ENCODE assay signal across 21 cellular contexts in the genomic region with DNA sequence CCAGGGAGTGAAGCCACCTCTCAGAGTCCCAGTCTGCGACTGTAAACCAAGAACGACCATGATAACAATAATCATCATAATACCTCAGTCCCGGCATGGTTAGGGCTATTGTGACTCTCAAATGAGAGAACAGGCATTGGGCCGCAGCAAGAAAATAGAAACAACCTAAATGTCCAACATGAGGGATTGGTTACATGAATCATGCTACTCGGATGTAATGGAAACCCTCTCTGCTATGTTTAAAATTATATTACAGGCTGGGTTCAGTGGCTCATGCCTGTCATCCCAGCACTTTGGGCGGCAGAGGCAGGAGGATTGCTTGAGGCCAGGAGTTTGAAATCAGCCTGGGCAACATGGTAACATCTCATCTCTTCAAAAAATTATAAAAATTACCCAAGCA. TPM values are rescaled to one million over a fixed set of nuclear protein-coding genes. Genes with fewer than 3 reads are reported as not detected.
DNase-seq lines count a peak whose midpoint lies in the region; ATAC-seq and TF ChIP-seq lines count a peak whose summit lies in the region.
"Had no signal": no experiment of that assay in that cellular context is flagged by ENCODE, and none has a peak within 500 bp of the region (broad histone marks: within the 10 kb centered on the region; RNA-seq: fewer than 3 reads in every experiment).

No MANE protein-coding gene starts in this region.

- H3K9me3 Mint-ChIP-seq in stimulated activated effector memory CD8-positive, alpha-beta T cell treated with anti-CD3 and anti-CD28 coated beads, Interleukin-12 subunit alpha, Interleukin-12 subunit beta, amount 100 ng/mL, for 72 hours: no peaks in the 10 kb centered on the region
- H3K9me3 Mint-ChIP-seq: CD4-positive, alpha-beta memory T cell had no signal

- H3K27me3 ChIP-seq in adipocyte (replicated peaks; ENCODE audit: control insufficient read depth, insufficient read depth, low read length): peaks cover 6% of the 10 kb centered on the region
- no peaks in the 10 kb centered on the region for H3K27me3 ChIP-seq in psoas muscle (ENCODE audit: insufficient read depth in 3 of 3, low read length in 2 of 3)

- no peak overlapping the region for H3K4me3 Mint-ChIP-seq in stimulated activated effector memory CD8-positive, alpha-beta T cell treated with anti-CD3 and anti-CD28 coated beads, Interleukin-12 subunit alpha, Interleukin-12 subunit beta, amount 100 ng/mL, for 72 hours
- H3K4me3 Mint-ChIP-seq: CD4-positive, alpha-beta memory T cell had no signal

- ATAC-seq in psoas muscle: peak in 3 of 4 donors; percentile 34 to 75 (median 50)
- no peak for ATAC-seq in stimulated activated effector memory CD8-positive, alpha-beta T cell treated with anti-CD3 and anti-CD28 coated beads, Interleukin-12 subunit alpha, Interleukin-12 subunit beta, amount 100 ng/mL, for 72 hours

- H3K36me3 Mint-ChIP-seq in stimulated activated effector memory CD8-positive, alpha-beta T cell treated with anti-CD3 and anti-CD28 coated beads, Interleukin-12 subunit alpha, Interleukin-12 subunit beta, amount 100 ng/mL, for 72 hours: no peaks in the 10 kb centered on the region
- H3K36me3 Mint-ChIP-seq: CD4-positive, alpha-beta memory T cell had no signal

- no peak overlapping the region for H3K4me3 ChIP-seq in adipocyte (ENCODE audit: low read length)
- no peak overlapping the region for H3K4me3 ChIP-seq in psoas muscle

- peak overlapping the region; percentile 26 for H3K27ac Mint-ChIP-seq in stimulated activated effector memory CD8-positive, alpha-beta T cell treated with anti-CD3 and anti-CD28 coated beads, Interleukin-12 subunit alpha, Interleukin-12 subunit beta, amount 100 ng/mL, for 72 hours
- H3K27ac Mint-ChIP-seq: CD4-positive, alpha-beta memory T cell had no signal

- H3K4me1 ChIP-seq in adipocyte (ENCODE audit: control insufficient read depth, insufficient read depth, low read length): peaks cover 3% of the 10 kb centered on the region
- H3K4me1 ChIP-seq in psoas muscle: no peaks in the 10 kb centered on the region

- H3K36me3 ChIP-seq in adipocyte (ENCODE audit: control insufficient read depth, insufficient read depth, low read length, severe bottlenecking): no peaks in the 10 kb centered on the region
- H3K36me3 ChIP-seq in psoas muscle (ENCODE audit: insufficient read depth in 1 of 2, low read depth in 1 of 2): no peaks in the 10 kb centered on the region

- DNase-seq in adipocyte (ENCODE audit: low read depth) (peak; percentile 55), fibroblast of gingiva (ENCODE audit: low read depth) (peak; percentile 67), psoas muscle (no peak), NCI-H1048 (lab: John Stamatoyannopoulos, UW) (no peak), NCI-H146 (lab: John Stamatoyannopoulos, UW) (no peak), NOMO-1 treated with DMSO at 0.1 percent for 48 hours (lab: John Stamatoyannopoulos, UW; ENCODE audit: unreplicated experiment) (no peak), MV-4-11 (lab: John Stamatoyannopoulos, UW) (no peak)
- DNase-seq in stimulated activated effector memory CD8-positive, alpha-beta T cell treated with anti-CD3 and anti-CD28 coated beads, Interleukin-12 subunit alpha, Interleukin-12 subunit beta, amount 100 ng/mL, for 72 hours (ENCODE audit: low spot score in 2 of 2): no peak
- DNase-seq: C1 segment of cervical spinal cord; Calu3; CD4-positive, alpha-beta memory T cell; COR-L47; DMS53; DMS79 treated with DMSO at 0.1 percent for 48 hours; H7; HCEC 1CT had no signal

- no peak for TF ChIP-seq CTCF in psoas muscle (IDR thresholded peaks at IDR 0.05)

- no peak overlapping the region for H3K27ac ChIP-seq in psoas muscle

- no peaks in the 10 kb centered on the region for H3K9me3 ChIP-seq in adipocyte (ENCODE audit: control insufficient read depth, low read length)
- H3K9me3 ChIP-seq in psoas muscle: no peaks in the 10 kb centered on the region

- H3K4me1 Mint-ChIP-seq in stimulated activated effector memory CD8-positive, alpha-beta T cell treated with anti-CD3 and anti-CD28 coated beads, Interleukin-12 subunit alpha, Interleukin-12 subunit beta, amount 100 ng/mL, for 72 hours: no peaks in the 10 kb centered on the region
- H3K4me1 Mint-ChIP-seq: CD4-positive, alpha-beta memory T cell had no signal

- H3K9ac ChIP-seq in adipocyte (ENCODE audit: low read length): no peak overlapping the region

- intact Hi-C loops in psoas muscle (cut with DNase I): loop anchor here in 1 of 2 donors (10.0 kb wide), 1 partner anchor 684 kb away; no protein-coding TSS in a partner anchor

- 43 to 57% (median 53%) methylated on average over 6 of the region's 6 CpGs for WGBS in psoas muscle, 3 donors

RNA-seq across cellular contexts. Expression of a gene that starts 2.8 kb away (rescaled TPM):
- under 1 TPM in 1 of 4 donors, not detected in 3; 0.13 TPM for total RNA-seq in psoas muscle
- under 1 TPM in 1 of 3 donors, not detected in 2; 0.03 TPM for polyA plus RNA-seq in psoas muscle
- total RNA-seq: A172; A673; Calu3; CD4-positive, alpha-beta memory T cell; Daoy; H1 had no signal
- polyA plus RNA-seq: BJ; CD4-positive, alpha-beta memory T cell had no signal

RNA-seq across cellular contexts. Expression of a gene that starts 21.2 kb away (rescaled TPM):
- under 1 TPM in 2 of 4 donors, not detected in 2; 0.04 to 0.09 TPM for total RNA-seq in psoas muscle
- polyA plus RNA-seq in psoas muscle: under 1 TPM in 1 of 3 donors, not detected in 2; 0.01 TPM
- total RNA-seq: A673; Calu3; CD4-positive, alpha-beta memory T cell had no signal
- polyA plus RNA-seq: CD4-positive, alpha-beta memory T cell had no signal

RNA-seq across cellular contexts. Expression of a gene that starts 50.7 kb away (rescaled TPM):
- total RNA-seq in psoas muscle: not detected
- under 1 TPM in 1 of 3 donors, not detected in 2; 0.01 TPM for polyA plus RNA-seq in psoas muscle
- total RNA-seq: Daoy, H7 had no signal
- polyA plus RNA-seq: BJ had no signal

Comparison
In these comparisons a context has a peak if more than half of its experiments do, and no peak if none do; other contexts are left out.
1. DNase-seq: peak in adipocyte (single experiment) and fibroblast of gingiva (single experiment); none in psoas muscle (0 of 2), stimulated activated effector memory CD8-positive, alpha-beta T cell treated with anti-CD3 and anti-CD28 coated beads, Interleukin-12 subunit alpha, Interleukin-12 subunit beta, amount 100 ng/mL, for 72 hours (0 of 2), NCI-H1048 (single experiment), NCI-H146 (single experiment), NOMO-1 treated with DMSO at 0.1 percent for 48 hours (single experiment) and MV-4-11 (single experiment).